1 cellular context compared by ENCODE assay signal in genomic region chr7:47087866-47088265, GRCh38.
TF ChIP-seq lines count a peak whose summit lies in the region.

No MANE protein-coding gene starts in this region.

TF ChIP-seq in H1, 55 proteins besides CTCF, POLR2A, EP300 and RAD21 (continued from another document):
- TF ChIP-seq POU5F1 (IDR thresholded peaks at IDR 0.05; ENCODE audit: low read depth, low read length) = no peak
- no peak for TF ChIP-seq NANOG (IDR thresholded peaks at IDR 0.05; ENCODE audit: insufficient read depth, low read depth, low read length, poor library complexity, severe bottlenecking)
- TF ChIP-seq CBX5 (IDR thresholded peaks at IDR 0.05; ENCODE audit: low read depth, low read length) = no peak
- no peak for TF ChIP-seq EZH2 (IDR thresholded peaks at IDR 0.05; ENCODE audit: low read depth, low read length, severe bottlenecking)
- TF ChIP-seq JUN (IDR thresholded peaks at IDR 0.05; ENCODE audit: low read depth, low read length) = no peak
